15 cellular contexts compared by ENCODE assay signal in genomic region chr11:94077568-94078293, GRCh38. TPM values are rescaled to one million over a fixed set of nuclear protein-coding genes. Genes with fewer than 3 reads are reported as not detected.
"Had no signal": no experiment of that assay in that cellular context is flagged by ENCODE, and none has a peak within 500 bp of the region (broad histone marks: within the 10 kb centered on the region; RNA-seq: fewer than 3 reads in every experiment).

No MANE protein-coding gene starts in this region.

- ATAC-seq: activated CD4-positive, alpha-beta T cell treated with anti-CD3 and anti-CD28 coated beads for 36 hours; activated CD8-positive, alpha-beta T cell treated with anti-CD3 and anti-CD28 coated beads for 36 hours; left lobe of liver; stimulated activated effector memory CD8-positive, alpha-beta T cell treated with anti-CD3 and anti-CD28 coated beads, Interleukin-12 subunit alpha, Interleukin-12 subunit beta, amount 100 ng/mL, for 72 hours had no signal

- H2AFZ ChIP-seq: neural progenitor cell had no signal

- H3K4me2 ChIP-seq: neural progenitor cell had no signal

- H3K27ac ChIP-seq: neural progenitor cell, ovary, transverse colon, WERI-Rb-1 had no signal

- H3K27me3 ChIP-seq: neural progenitor cell, ovary, transverse colon had no signal

- DNase-seq: activated CD4-positive, alpha-beta T cell treated with anti-CD3 and anti-CD28 coated beads for 36 hours; activated CD8-positive, alpha-beta T cell treated with anti-CD3 and anti-CD28 coated beads for 36 hours; activated naive CD4-positive, alpha-beta T cell; caudate nucleus; effector memory CD4-positive, alpha-beta T cell; glutamatergic neuron; islet precursor cell; ovary; transverse colon; WERI-Rb-1 had no signal

- H3K4me1 ChIP-seq: neural progenitor cell, transverse colon had no signal

- H3K9me3 ChIP-seq: ovary, transverse colon had no signal

- H3K36me3 ChIP-seq: neural progenitor cell, ovary, transverse colon, WERI-Rb-1 had no signal

- H3K9ac ChIP-seq: neural progenitor cell had no signal

- H3K4me3 ChIP-seq: neural progenitor cell, ovary, transverse colon had no signal

RNA-seq across cellular contexts. Expression of gene HEPHL1, which starts 56.6 kb away (rescaled TPM):
- total RNA-seq: activated CD4-positive, alpha-beta T cell treated with anti-CD3 and anti-CD28 coated beads for 36 hours; activated CD8-positive, alpha-beta T cell treated with anti-CD3 and anti-CD28 coated beads for 36 hours; activated T-helper 1 cell treated with anti-CD3 and anti-CD28 coated beads, Interleukin-12 subunit alpha, Interleukin-12 subunit beta, Interleukin-2, Interleukin-4 antibody, amounts not matched to agents 30 ng/mL and 10 ng/mL and 1 ng/mL, durations not matched to agents 14 hours and 24 hours and 36 hours; epithelial cell of proximal tubule; left lobe of liver; ovary; transverse colon had no signal
